In the genomic region with DNA sequence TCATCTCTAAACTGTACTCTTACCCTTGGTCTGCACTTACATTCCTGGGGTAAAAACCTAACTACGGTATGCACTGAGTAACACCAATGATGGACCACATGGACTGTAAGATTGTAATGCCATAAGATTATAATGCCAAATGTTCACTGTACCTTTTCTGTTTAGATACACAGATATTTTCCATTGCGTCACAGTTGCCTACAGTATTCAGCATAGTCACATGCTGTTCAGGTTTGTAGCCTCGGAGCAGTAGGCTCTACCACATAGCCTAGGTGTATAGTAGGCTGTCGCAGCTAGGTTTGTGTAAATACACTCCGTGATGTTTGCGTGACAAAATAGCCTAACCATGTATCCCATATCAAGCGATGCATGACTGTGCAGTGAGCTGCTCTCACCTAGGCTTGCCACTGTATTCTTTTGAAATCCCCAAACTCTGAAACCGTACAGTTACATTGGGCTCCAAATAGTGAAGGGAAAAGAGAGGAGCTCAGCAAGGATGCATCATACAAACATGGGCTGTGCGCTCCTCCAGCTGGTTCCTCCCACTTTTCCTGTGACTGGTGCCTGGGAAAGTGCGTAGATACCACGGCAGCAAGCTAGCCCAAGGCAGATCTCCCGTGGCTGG, we compare ENCODE assay signal across 1 cellular context.
A peak's percentile ranks its signal among the peaks of the same experiment; 100 is the strongest.
TF ChIP-seq lines count a peak whose summit lies in the region.

No MANE protein-coding gene starts in this region.

TF ChIP-seq in HepG2, 621 proteins besides CTCF, POLR2A, EP300 and RAD21:
- TF ChIP-seq ZNF292 (CRISPR knock-in tag; IDR thresholded peaks at IDR 0.05; ENCODE audit: borderline replicate concordance, low read depth) (peak; percentile 1; the same call in 1 of the 2 replicates), MED1 (CRISPR knock-in tag; IDR thresholded peaks at IDR 0.05) (0 out of 2 replicates have a peak, but pooled peaks have one; percentile 7), DMAP1 (CRISPR knock-in tag; IDR thresholded peaks at IDR 0.05) (peak; percentile 9; the same call in 1 of the 2 replicates), ISL2 (CRISPR knock-in tag; IDR thresholded peaks at IDR 0.05) (peak; percentile 7; the same call in 1 of the 2 replicates), ZBTB38 (CRISPR knock-in tag; IDR thresholded peaks at IDR 0.05) (peak; percentile 53; the same call in 1 of the 2 replicates), ZNF652 (CRISPR knock-in tag; IDR thresholded peaks at IDR 0.05; ENCODE audit: borderline replicate concordance, low read depth) (peak; percentile 4; the same call in 1 of the 2 replicates), CEBPB (IDR thresholded peaks at IDR 0.05; ENCODE audit: borderline replicate concordance, low read depth, low read length) (peak; percentile 19; the same call in 1 of the 2 replicates), MAFK (conservative IDR thresholded peaks at IDR 0.05 in 1 of 2, IDR thresholded peaks at IDR 0.05 in 1 of 2; ENCODE audit: low read length in 2 of 2) (no peak), NR2F6 (IDR thresholded peaks at IDR 0.05) (peak; percentile 6; the same call in 1 of the 2 replicates), NR2F6 (CRISPR knock-in tag; IDR thresholded peaks at IDR 0.05) (no peak), SAP130 (CRISPR knock-in tag; IDR thresholded peaks at IDR 0.05; ENCODE audit: low read depth) (peak; percentile 4; the same call in 1 of the 2 replicates)
- TF ChIP-seq, protein P1, sequence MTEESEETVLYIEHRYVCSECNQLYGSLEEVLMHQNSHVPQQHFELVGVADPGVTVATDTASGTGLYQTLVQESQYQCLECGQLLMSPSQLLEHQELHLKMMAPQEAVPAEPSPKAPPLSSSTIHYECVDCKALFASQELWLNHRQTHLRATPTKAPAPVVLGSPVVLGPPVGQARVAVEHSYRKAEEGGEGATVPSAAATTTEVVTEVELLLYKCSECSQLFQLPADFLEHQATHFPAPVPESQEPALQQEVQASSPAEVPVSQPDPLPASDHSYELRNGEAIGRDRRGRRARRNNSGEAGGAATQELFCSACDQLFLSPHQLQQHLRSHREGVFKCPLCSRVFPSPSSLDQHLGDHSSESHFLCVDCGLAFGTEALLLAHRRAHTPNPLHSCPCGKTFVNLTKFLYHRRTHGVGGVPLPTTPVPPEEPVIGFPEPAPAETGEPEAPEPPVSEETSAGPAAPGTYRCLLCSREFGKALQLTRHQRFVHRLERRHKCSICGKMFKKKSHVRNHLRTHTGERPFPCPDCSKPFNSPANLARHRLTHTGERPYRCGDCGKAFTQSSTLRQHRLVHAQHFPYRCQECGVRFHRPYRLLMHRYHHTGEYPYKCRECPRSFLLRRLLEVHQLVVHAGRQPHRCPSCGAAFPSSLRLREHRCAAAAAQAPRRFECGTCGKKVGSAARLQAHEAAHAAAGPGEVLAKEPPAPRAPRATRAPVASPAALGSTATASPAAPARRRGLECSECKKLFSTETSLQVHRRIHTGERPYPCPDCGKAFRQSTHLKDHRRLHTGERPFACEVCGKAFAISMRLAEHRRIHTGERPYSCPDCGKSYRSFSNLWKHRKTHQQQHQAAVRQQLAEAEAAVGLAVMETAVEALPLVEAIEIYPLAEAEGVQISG (CRISPR knock-in tag; IDR thresholded peaks at IDR 0.05): 0 out of 2 replicates have a peak, but pooled peaks have one; percentile 2
- TF ChIP-seq, protein P2, sequence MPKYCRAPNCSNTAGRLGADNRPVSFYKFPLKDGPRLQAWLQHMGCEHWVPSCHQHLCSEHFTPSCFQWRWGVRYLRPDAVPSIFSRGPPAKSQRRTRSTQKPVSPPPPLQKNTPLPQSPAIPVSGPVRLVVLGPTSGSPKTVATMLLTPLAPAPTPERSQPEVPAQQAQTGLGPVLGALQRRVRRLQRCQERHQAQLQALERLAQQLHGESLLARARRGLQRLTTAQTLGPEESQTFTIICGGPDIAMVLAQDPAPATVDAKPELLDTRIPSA (CRISPR knock-in tag; IDR thresholded peaks at IDR 0.05; ENCODE audit: borderline replicate concordance): no peak
- TF ChIP-seq, protein P3, sequence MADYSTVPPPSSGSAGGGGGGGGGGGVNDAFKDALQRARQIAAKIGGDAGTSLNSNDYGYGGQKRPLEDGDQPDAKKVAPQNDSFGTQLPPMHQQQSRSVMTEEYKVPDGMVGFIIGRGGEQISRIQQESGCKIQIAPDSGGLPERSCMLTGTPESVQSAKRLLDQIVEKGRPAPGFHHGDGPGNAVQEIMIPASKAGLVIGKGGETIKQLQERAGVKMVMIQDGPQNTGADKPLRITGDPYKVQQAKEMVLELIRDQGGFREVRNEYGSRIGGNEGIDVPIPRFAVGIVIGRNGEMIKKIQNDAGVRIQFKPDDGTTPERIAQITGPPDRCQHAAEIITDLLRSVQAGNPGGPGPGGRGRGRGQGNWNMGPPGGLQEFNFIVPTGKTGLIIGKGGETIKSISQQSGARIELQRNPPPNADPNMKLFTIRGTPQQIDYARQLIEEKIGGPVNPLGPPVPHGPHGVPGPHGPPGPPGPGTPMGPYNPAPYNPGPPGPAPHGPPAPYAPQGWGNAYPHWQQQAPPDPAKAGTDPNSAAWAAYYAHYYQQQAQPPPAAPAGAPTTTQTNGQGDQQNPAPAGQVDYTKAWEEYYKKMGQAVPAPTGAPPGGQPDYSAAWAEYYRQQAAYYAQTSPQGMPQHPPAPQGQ (CRISPR knock-in tag; IDR thresholded peaks at IDR 0.05; ENCODE audit: borderline replicate concordance): no peak
- TF ChIP-seq, protein P4, sequence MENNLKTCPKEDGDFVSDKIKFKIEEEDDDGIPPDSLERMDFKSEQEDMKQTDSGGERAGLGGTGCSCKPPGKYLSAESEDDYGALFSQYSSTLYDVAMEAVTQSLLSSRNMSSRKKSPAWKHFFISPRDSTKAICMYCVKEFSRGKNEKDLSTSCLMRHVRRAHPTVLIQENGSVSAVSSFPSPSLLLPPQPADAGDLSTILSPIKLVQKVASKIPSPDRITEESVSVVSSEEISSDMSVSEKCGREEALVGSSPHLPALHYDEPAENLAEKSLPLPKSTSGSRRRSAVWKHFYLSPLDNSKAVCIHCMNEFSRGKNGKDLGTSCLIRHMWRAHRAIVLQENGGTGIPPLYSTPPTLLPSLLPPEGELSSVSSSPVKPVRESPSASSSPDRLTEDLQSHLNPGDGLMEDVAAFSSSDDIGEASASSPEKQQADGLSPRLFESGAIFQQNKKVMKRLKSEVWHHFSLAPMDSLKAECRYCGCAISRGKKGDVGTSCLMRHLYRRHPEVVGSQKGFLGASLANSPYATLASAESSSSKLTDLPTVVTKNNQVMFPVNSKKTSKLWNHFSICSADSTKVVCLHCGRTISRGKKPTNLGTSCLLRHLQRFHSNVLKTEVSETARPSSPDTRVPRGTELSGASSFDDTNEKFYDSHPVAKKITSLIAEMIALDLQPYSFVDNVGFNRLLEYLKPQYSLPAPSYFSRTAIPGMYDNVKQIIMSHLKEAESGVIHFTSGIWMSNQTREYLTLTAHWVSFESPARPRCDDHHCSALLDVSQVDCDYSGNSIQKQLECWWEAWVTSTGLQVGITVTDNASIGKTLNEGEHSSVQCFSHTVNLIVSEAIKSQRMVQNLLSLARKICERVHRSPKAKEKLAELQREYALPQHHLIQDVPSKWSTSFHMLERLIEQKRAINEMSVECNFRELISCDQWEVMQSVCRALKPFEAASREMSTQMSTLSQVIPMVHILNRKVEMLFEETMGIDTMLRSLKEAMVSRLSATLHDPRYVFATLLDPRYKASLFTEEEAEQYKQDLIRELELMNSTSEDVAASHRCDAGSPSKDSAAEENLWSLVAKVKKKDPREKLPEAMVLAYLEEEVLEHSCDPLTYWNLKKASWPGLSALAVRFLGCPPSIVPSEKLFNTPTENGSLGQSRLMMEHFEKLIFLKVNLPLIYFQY (CRISPR knock-in tag; IDR thresholded peaks at IDR 0.05; ENCODE audit: borderline replicate concordance): 0 out of 2 replicates have a peak, but pooled peaks have one; percentile 3
- TF ChIP-seq, protein P5, sequence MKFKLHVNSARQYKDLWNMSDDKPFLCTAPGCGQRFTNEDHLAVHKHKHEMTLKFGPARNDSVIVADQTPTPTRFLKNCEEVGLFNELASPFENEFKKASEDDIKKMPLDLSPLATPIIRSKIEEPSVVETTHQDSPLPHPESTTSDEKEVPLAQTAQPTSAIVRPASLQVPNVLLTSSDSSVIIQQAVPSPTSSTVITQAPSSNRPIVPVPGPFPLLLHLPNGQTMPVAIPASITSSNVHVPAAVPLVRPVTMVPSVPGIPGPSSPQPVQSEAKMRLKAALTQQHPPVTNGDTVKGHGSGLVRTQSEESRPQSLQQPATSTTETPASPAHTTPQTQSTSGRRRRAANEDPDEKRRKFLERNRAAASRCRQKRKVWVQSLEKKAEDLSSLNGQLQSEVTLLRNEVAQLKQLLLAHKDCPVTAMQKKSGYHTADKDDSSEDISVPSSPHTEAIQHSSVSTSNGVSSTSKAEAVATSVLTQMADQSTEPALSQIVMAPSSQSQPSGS (CRISPR knock-in tag; IDR thresholded peaks at IDR 0.05): 0 out of 2 replicates have a peak, but pooled peaks have one; percentile 3
- TF ChIP-seq, protein P6, sequence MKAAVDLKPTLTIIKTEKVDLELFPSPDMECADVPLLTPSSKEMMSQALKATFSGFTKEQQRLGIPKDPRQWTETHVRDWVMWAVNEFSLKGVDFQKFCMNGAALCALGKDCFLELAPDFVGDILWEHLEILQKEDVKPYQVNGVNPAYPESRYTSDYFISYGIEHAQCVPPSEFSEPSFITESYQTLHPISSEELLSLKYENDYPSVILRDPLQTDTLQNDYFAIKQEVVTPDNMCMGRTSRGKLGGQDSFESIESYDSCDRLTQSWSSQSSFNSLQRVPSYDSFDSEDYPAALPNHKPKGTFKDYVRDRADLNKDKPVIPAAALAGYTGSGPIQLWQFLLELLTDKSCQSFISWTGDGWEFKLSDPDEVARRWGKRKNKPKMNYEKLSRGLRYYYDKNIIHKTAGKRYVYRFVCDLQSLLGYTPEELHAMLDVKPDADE (CRISPR knock-in tag; IDR thresholded peaks at IDR 0.05): no peak
